Comparison of ENCODE assay signal across 21 cellular contexts in genomic region chr17:49875690-49876089, GRCh38. TPM values are rescaled to one million over a fixed set of nuclear protein-coding genes. Genes with fewer than 3 reads are reported as not detected.
DNase-seq lines count a peak whose midpoint lies in the region; ATAC-seq, FAIRE-seq and TF ChIP-seq lines count a peak whose summit lies in the region.
"Had no signal": no experiment of that assay in that cellular context is flagged by ENCODE, and none has a peak within 500 bp of the region (broad histone marks: within the 10 kb centered on the region; RNA-seq: fewer than 3 reads in every experiment).

No MANE protein-coding gene starts in this region.

- no peak overlapping the region for H4K91ac ChIP-seq in mesenchymal stem cell (ENCODE audit: low read length)

- H3K27me3 ChIP-seq in HepG2 (ENCODE audit: control insufficient read depth in 1 of 2, insufficient read depth in 2 of 2, low read length in 2 of 2) (peaks cover 5 to 47% of the 10 kb centered on the region in 2 experiments; a peak in 4 of 5 replicates), right lobe of liver (no peaks in the 10 kb centered on the region), mesenchymal stem cell (ENCODE audit: control insufficient read depth in 1 of 2, insufficient read depth in 1 of 2, low read length in 2 of 2) (peaks cover 62 to 74% of the 10 kb centered on the region in 2 experiments)

- H3K27me3 Mint-ChIP-seq in WTC11 (ENCODE audit: low read depth): peaks cover 16% of the 10 kb centered on the region

- POLR2A ChIA-PET in HepG2 (lab: Yijun Ruan, JAX) (no interaction called here), WTC11 (lab: Charles Lee) (interaction anchor here (0.6 to 1.3 kb wide), 5 partner anchors 10 to 513 kb away, joined by 3 read pairs; no protein-coding TSS in a partner anchor)

- H3K14ac ChIP-seq in mesenchymal stem cell (ENCODE audit: low read length in 2 of 2): no peak overlapping the region

- no peaks in the 10 kb centered on the region for H4K20me1 ChIP-seq in HepG2 (ENCODE audit: insufficient read depth, low read length)
- H4K20me1 ChIP-seq: BLaER1 had no signal

- H2BK120ac ChIP-seq in mesenchymal stem cell (ENCODE audit: low read depth, low read length): no peak overlapping the region

- peaks cover 50% of the 10 kb centered on the region for H3K4me1 Mint-ChIP-seq in WTC11
- H3K4me1 Mint-ChIP-seq in stimulated activated effector memory CD8-positive, alpha-beta T cell treated with anti-CD3 and anti-CD28 coated beads, Interleukin-12 subunit alpha, Interleukin-12 subunit beta, amount 100 ng/mL, for 72 hours: peaks cover 15% of the 10 kb centered on the region

- no peak for FAIRE-seq in HepG2 (lab: Jason Lieb, UNC)
- FAIRE-seq: A204.1, GM12878 had no signal

- intact Hi-C loops in HepG2 (cut with micrococcal nuclease; ENCODE audit: unreplicated experiment): no loop called here
- intact Hi-C loops in right lobe of liver (cut with DNase I): loop anchor here in 1 of 2 donors (5.0 kb wide), 1 partner anchor 122 kb away; the partner anchor contains the start of gene DLX3

- no peak for TF ChIP-seq RAD21 in HepG2 (CRISPR knock-in tag; IDR thresholded peaks at IDR 0.05)

- no peak overlapping the region for H2BK5ac ChIP-seq in mesenchymal stem cell (ENCODE audit: low read depth, low read length, poor library complexity, severe bottlenecking)

- no peaks in the 10 kb centered on the region for H3K9me3 Mint-ChIP-seq in WTC11
- no peaks in the 10 kb centered on the region for H3K9me3 Mint-ChIP-seq in stimulated activated effector memory CD8-positive, alpha-beta T cell treated with anti-CD3 and anti-CD28 coated beads, Interleukin-12 subunit alpha, Interleukin-12 subunit beta, amount 100 ng/mL, for 72 hours

- no peak overlapping the region for H2AK5ac ChIP-seq in mesenchymal stem cell (ENCODE audit: low read length, severe bottlenecking)

- H3K18ac ChIP-seq in mesenchymal stem cell (ENCODE audit: low read depth in 1 of 2, low read length in 2 of 2): no peak overlapping the region

- H2BK12ac ChIP-seq in mesenchymal stem cell (ENCODE audit: low read length in 2 of 2): no peak overlapping the region

- H3K36me3 Mint-ChIP-seq in WTC11: no peaks in the 10 kb centered on the region
- no peaks in the 10 kb centered on the region for H3K36me3 Mint-ChIP-seq in stimulated activated effector memory CD8-positive, alpha-beta T cell treated with anti-CD3 and anti-CD28 coated beads, Interleukin-12 subunit alpha, Interleukin-12 subunit beta, amount 100 ng/mL, for 72 hours

- H3K23ac ChIP-seq in mesenchymal stem cell (ENCODE audit: low read length in 2 of 2): no peak overlapping the region

- no peak overlapping the region for H2BK15ac ChIP-seq in mesenchymal stem cell (ENCODE audit: low read depth, poor library complexity, severe bottlenecking)

- no TSS peak for BruUV-seq in HepG2 (replicated peaks; lab: Mats Ljungman, UMichigan)

- H3K4ac ChIP-seq in mesenchymal stem cell (ENCODE audit: low read depth in 1 of 2, low read length in 2 of 2): no peak overlapping the region

- H4K8ac ChIP-seq in mesenchymal stem cell (ENCODE audit: low read length): no peak overlapping the region

- no peaks in the 10 kb centered on the region for H3K9me3 ChIP-seq in HepG2 (ENCODE audit: low read length)
- H3K9me3 ChIP-seq in right lobe of liver: no peaks in the 10 kb centered on the region
- no peaks in the 10 kb centered on the region for H3K9me3 ChIP-seq in mesenchymal stem cell (ENCODE audit: control insufficient read depth, low read length)
- H3K9me3 ChIP-seq: BLaER1 had no signal

- no peaks in the 10 kb centered on the region for H3K36me3 ChIP-seq in HepG2 (replicated peaks in 1 of 2; ENCODE audit: control insufficient read depth in 1 of 2, insufficient read depth in 2 of 2, low read length in 2 of 2)
- H3K36me3 ChIP-seq in right lobe of liver: no peaks in the 10 kb centered on the region
- H3K36me3 ChIP-seq in mesenchymal stem cell (ENCODE audit: control insufficient read depth in 1 of 2, insufficient read depth in 2 of 2, low read depth in 1 of 2, low read length in 2 of 2): no peaks in the 10 kb centered on the region
- H3K36me3 ChIP-seq: BLaER1 had no signal

- WGBS in HepG2 (ENCODE audit: low lambda C conversion rate): 29% methylated on average over 3 of the region's 9 CpGs
- WGBS in right lobe of liver (ENCODE audit: insufficient coverage, low coverage, low lambda C conversion rate, missing lambda C conversion rate): 43% methylated on average over 3 of the region's 9 CpGs
- WGBS in mesenchymal stem cell: 19% methylated on average over 9 of the region's 9 CpGs

- CTCF ChIA-PET in HepG2 (lab: Yijun Ruan, JAX; ENCODE audit: low intra/inter-chr PET ratio, low total read pairs) (no interaction called here), WTC11 (lab: Charles Lee) (interaction anchor here (0.9 to 7.0 kb wide), 12 partner anchors 9 to 328 kb away, joined by 3 to 105 read pairs (median 8); partner anchors contain the start of gene DLX3)

- H3K79me2 ChIP-seq in HepG2 (ENCODE audit: insufficient read depth, low read length): no peaks in the 10 kb centered on the region

- TF ChIP-seq CTCF in HepG2 (CRISPR knock-in tag; IDR thresholded peaks at IDR 0.05) (no peak), right lobe of liver (IDR thresholded peaks at IDR 0.05) (no peak), WTC11 (IDR thresholded peaks at IDR 0.05) (no peak)

- peak overlapping the region; percentile 35 for H3K4me3 Mint-ChIP-seq in WTC11
- no peak overlapping the region for H3K4me3 Mint-ChIP-seq in stimulated activated effector memory CD8-positive, alpha-beta T cell treated with anti-CD3 and anti-CD28 coated beads, Interleukin-12 subunit alpha, Interleukin-12 subunit beta, amount 100 ng/mL, for 72 hours

- peak; percentile 6; the same call in 1 of the 3 replicates for ATAC-seq in HepG2
- no peak for ATAC-seq in right lobe of liver
- ATAC-seq in WTC11: peak; percentile 33
- no peak for ATAC-seq in stimulated activated effector memory CD8-positive, alpha-beta T cell treated with anti-CD3 and anti-CD28 coated beads, Interleukin-12 subunit alpha, Interleukin-12 subunit beta, amount 100 ng/mL, for 72 hours
- ATAC-seq: GM12878 had no signal

- no peak overlapping the region for H2AFZ ChIP-seq in HepG2 (ENCODE audit: low read length)
- no peak overlapping the region for H2AFZ ChIP-seq in mesenchymal stem cell (ENCODE audit: low read depth, low read length)
- H2AFZ ChIP-seq: PC-9 had no signal

- H3K4me1 ChIP-seq in HepG2 (ENCODE audit: insufficient read depth, low read length) (peaks cover 6% of the 10 kb centered on the region), right lobe of liver (no peaks in the 10 kb centered on the region), mesenchymal stem cell (ENCODE audit: control insufficient read depth, insufficient read depth, low read depth, low read length) (peaks cover 10% of the 10 kb centered on the region)

- TF ChIP-seq POLR2A in HepG2 (IDR thresholded peaks at IDR 0.05; ENCODE audit: insufficient read depth in 1 of 2, low read depth in 2 of 2, low read length in 2 of 2) (no peak), right lobe of liver (IDR thresholded peaks at IDR 0.05) (no peak)

- no peaks in the 10 kb centered on the region for H3K79me1 ChIP-seq in mesenchymal stem cell (replicated peaks; ENCODE audit: low read length, poor library complexity, severe bottlenecking)

- H3K27ac ChIP-seq in HepG2 (ENCODE audit: extremely low read length, insufficient read depth, low read length) (no peak overlapping the region), right lobe of liver (no peak overlapping the region), mesenchymal stem cell (ENCODE audit: low read length, poor library complexity, severe bottlenecking) (no peak overlapping the region)
- H3K27ac ChIP-seq: BLaER1, PC-9 had no signal

- H3K4me2 ChIP-seq in HepG2 (ENCODE audit: low read depth, low read length) (no peak overlapping the region), mesenchymal stem cell (ENCODE audit: low read length, poor library complexity, severe bottlenecking) (peak overlapping the region; percentile 10)
- H3K4me2 ChIP-seq: PC-9 had no signal

- H3K4me3 ChIP-seq in HepG2 (replicated peaks in 1 of 3; ENCODE audit: insufficient read depth in 1 of 3, low read depth in 2 of 3, low read length in 3 of 3) (no peak overlapping the region), right lobe of liver (no peak overlapping the region), mesenchymal stem cell (ENCODE audit: insufficient read depth in 1 of 2, low read depth in 1 of 2, low read length in 2 of 2) (no peak overlapping the region)
- H3K4me3 ChIP-seq: BLaER1, GM12878, PC-9 had no signal

- peak overlapping the region; percentile 36; the same call in 1 of the 2 replicates for H3K27ac Mint-ChIP-seq in WTC11
- H3K27ac Mint-ChIP-seq in stimulated activated effector memory CD8-positive, alpha-beta T cell treated with anti-CD3 and anti-CD28 coated beads, Interleukin-12 subunit alpha, Interleukin-12 subunit beta, amount 100 ng/mL, for 72 hours: no peak overlapping the region

- in situ Hi-C loops in HepG2 (cut with HindIII; ENCODE audit: extremely low pct_ligation_motif_present, low pct_unique_long_range_greater_than_20kb): no loop called here

- DNase-seq in HepG2 (ENCODE audit: low spot score): no peak
- DNase-seq in right lobe of liver: no peak
- peak; percentile 58 for DNase-seq in WTC11 (ENCODE audit: low spot score)
- DNase-seq in mesenchymal stem cell: no peak
- no peak for DNase-seq in NCI-H1105 treated with DMSO at 0.1 percent for 48 hours (lab: John Stamatoyannopoulos, UW)
- no peak for DNase-seq in effector CD4-positive, alpha-beta T cell
- DNase-seq in stimulated activated effector memory CD8-positive, alpha-beta T cell treated with anti-CD3 and anti-CD28 coated beads, Interleukin-12 subunit alpha, Interleukin-12 subunit beta, amount 100 ng/mL, for 72 hours (ENCODE audit: low spot score in 2 of 2): no peak
- DNase-seq in NCI-H510A treated with DMSO at 0.1 percent for 48 hours (lab: John Stamatoyannopoulos, UW): no peak
- DNase-seq: DMS79 treated with DMSO at 0.1 percent for 48 hours, GDM1, GOT3, NCI-H1048, NCI-H146, NCI-H2081, NCI-H226, PC-9 had no signal

- H3K9ac ChIP-seq in HepG2 (ENCODE audit: insufficient read depth, low read depth, low read length) (no peak overlapping the region), mesenchymal stem cell (ENCODE audit: low read length) (no peak overlapping the region)
- H3K9ac ChIP-seq: BLaER1 had no signal

- TF ChIP-seq EP300 in HepG2 (IDR thresholded peaks at IDR 0.05; ENCODE audit: low read depth in 2 of 2, low read length in 2 of 2) (no peak), HepG2 (CRISPR knock-in tag; IDR thresholded peaks at IDR 0.05; ENCODE audit: borderline replicate concordance) (no peak)

RNA-seq across cellular contexts. Expression of gene TAC4, which starts 27.8 kb away (rescaled TPM):
- total RNA-seq in HepG2 (2016; rRNA removed; fragmentation: Illumina TruSeq; extraction: Trizol) (not detected in 2 replicates), right lobe of liver (not detected), WTC11 (2021) (not detected in 3 replicates)
- total RNA-seq in HepG2 (2016; cell fraction: cytosol; rRNA removed; fragmentation: Illumina TruSeq; extraction: Trizol; ENCODE audit: low read depth): not detected in 2 replicates
- not detected in 2 replicates for total RNA-seq in HepG2 (2016; cell fraction: insoluble cytoplasmic fraction; rRNA removed; fragmentation: Illumina TruSeq; extraction: Trizol)
- total RNA-seq in HepG2 (2016; cell fraction: membrane; rRNA removed; fragmentation: Illumina TruSeq; extraction: Trizol): not detected in 2 replicates
- not detected in 2 replicates for total RNA-seq in HepG2 (2016; cell fraction: nucleus; rRNA removed; fragmentation: Illumina TruSeq; extraction: Trizol)
- polyA plus RNA-seq in HepG2 (2011; rRNA removed): not detected in 2 replicates
- not detected in 2 replicates for polyA plus RNA-seq in HepG2 (2011; cell fraction: cytosol; rRNA removed)
- not detected in 2 replicates for polyA plus RNA-seq in HepG2 (2011; cell fraction: nucleus; rRNA removed)
- not detected in 2 replicates for polyA plus RNA-seq in HepG2 (2012)
- not detected in 2 replicates for polyA plus RNA-seq in HepG2 (2016; cell fraction: cytosol; fragmentation: Illumina TruSeq; extraction: Trizol; ENCODE audit: low read depth)
- polyA plus RNA-seq in HepG2 (2016; cell fraction: insoluble cytoplasmic fraction; fragmentation: Illumina TruSeq; extraction: Trizol; ENCODE audit: low read depth): not detected in 2 replicates
- not detected in 2 replicates for polyA plus RNA-seq in HepG2 (2016; cell fraction: membrane; fragmentation: Illumina TruSeq; extraction: Trizol; ENCODE audit: low read depth)
- not detected in 2 replicates for polyA plus RNA-seq in HepG2 (2016; cell fraction: nucleus; fragmentation: Illumina TruSeq; extraction: Trizol; ENCODE audit: insufficient read depth, low read depth)
- not detected in 2 replicates for polyA minus RNA-seq in HepG2 (2011; rRNA and poly(A)+ RNA removed; ENCODE audit: low replicate concordance)
- not detected in 2 replicates for polyA minus RNA-seq in HepG2 (2011; cell fraction: cytosol; rRNA and poly(A)+ RNA removed)
- polyA minus RNA-seq in HepG2 (2011; cell fraction: nucleus; rRNA and poly(A)+ RNA removed): not detected in 2 replicates
- polyA plus RNA-seq in mesenchymal stem cell (2013, experiment 1 of 2): not detected
- polyA plus RNA-seq in mesenchymal stem cell (2013, experiment 2 of 2): not detected
- total RNA-seq: GM12878, MCF 10A, PC-9, SK-MEL-5 had no signal
- polyA plus RNA-seq: GM12878 had no signal

Comparison
In these comparisons a context has a peak if more than half of its experiments do, and no peak if none do; other contexts are left out.
1. ATAC-seq: peak in HepG2 (single experiment) and WTC11 (single experiment); none in right lobe of liver (0 of 4) and stimulated activated effector memory CD8-positive, alpha-beta T cell treated with anti-CD3 and anti-CD28 coated beads, Interleukin-12 subunit alpha, Interleukin-12 subunit beta, amount 100 ng/mL, for 72 hours (single experiment).